11 cellular contexts compared by ENCODE assay signal in genomic region chr17:60941028-60941427, GRCh38.
DNase-seq lines count a peak whose midpoint lies in the region; ATAC-seq and TF ChIP-seq lines count a peak whose summit lies in the region.
"Had no signal": no experiment of that assay in that cellular context is flagged by ENCODE, and none has a peak within 500 bp of the region (broad histone marks: within the 10 kb centered on the region; RNA-seq: fewer than 3 reads in every experiment).

No MANE protein-coding gene starts in this region.

- peak; percentile 65 for DNase-seq in AG08396 (ENCODE audit: low spot score)
- DNase-seq in OCI-M1 (lab: John Stamatoyannopoulos, UW) = peak; percentile 67
- DNase-seq in esophagus squamous epithelium (lab: John Stamatoyannopoulos, UW) = no peak
- peak; percentile 91 for DNase-seq in myocyte (ENCODE audit: low read depth)
- no peak for DNase-seq in NCI-H2196 (lab: John Stamatoyannopoulos, UW; ENCODE audit: unreplicated experiment)
- no peak for DNase-seq in BE2C
- no peak for DNase-seq in SW 1271 (lab: John Stamatoyannopoulos, UW)
- DNase-seq: activated T-cell treated with anti-CD3 and anti-CD28 coated beads, Interleukin-2, amount 50 U/mL, for 24 hours; CD8-positive, alpha-beta T cell had no signal

- H3K36me3 ChIP-seq in esophagus squamous epithelium (no peaks in the 10 kb centered on the region), BE2C (no peaks in the 10 kb centered on the region)

- 51 to 63% methylated on average over 5 of the region's 5 CpGs for WGBS in esophagus squamous epithelium, 2 donors

- no peak for TF ChIP-seq CTCF in esophagus squamous epithelium (IDR thresholded peaks at IDR 0.05)
- no peak for TF ChIP-seq CTCF in BE2C (IDR thresholded peaks at IDR 0.05; ENCODE audit: low read depth, low read length)

- ATAC-seq in GM18873 (IDR thresholded peaks at IDR 0.05; ENCODE audit: low FRiP score, unreplicated experiment) = no peak
- ATAC-seq: CD8-positive, alpha-beta T cell had no signal

- H3K4me3 ChIP-seq in esophagus squamous epithelium (peak overlapping the region in 1 of 4 donors; percentile 15), BE2C (ENCODE audit: low read depth, low read length) (no peak overlapping the region)

- H3K4me1 ChIP-seq in esophagus squamous epithelium = peaks cover 0 to 11% (median 0%) of the 10 kb centered on the region in 3 donors
- H3K4me1 ChIP-seq in BE2C = no peaks in the 10 kb centered on the region

- no peaks in the 10 kb centered on the region for H3K9me3 ChIP-seq in esophagus squamous epithelium
- H3K9me3 ChIP-seq in BE2C = no peaks in the 10 kb centered on the region

- no peak for TF ChIP-seq POLR2A in esophagus squamous epithelium (IDR thresholded peaks at IDR 0.05)

- intact Hi-C loops in esophagus squamous epithelium (cut with DNase I) = no loop called here

- peak overlapping the region; percentile 3 to 77 (median 70) for H3K27ac ChIP-seq in esophagus squamous epithelium
- H3K27ac ChIP-seq: HL-60 had no signal

- H3K27me3 ChIP-seq in esophagus squamous epithelium = no peaks in the 10 kb centered on the region
- H3K27me3 ChIP-seq in BE2C = no peaks in the 10 kb centered on the region

Comparison
In these comparisons a context has a peak if more than half of its experiments do, and no peak if none do; other contexts are left out.
1. DNase-seq: peak in AG08396 (single experiment), OCI-M1 (single experiment) and myocyte (single experiment); none in esophagus squamous epithelium (single experiment), NCI-H2196 (single experiment), BE2C (single experiment) and SW 1271 (0 of 2).